In the genomic region with DNA sequence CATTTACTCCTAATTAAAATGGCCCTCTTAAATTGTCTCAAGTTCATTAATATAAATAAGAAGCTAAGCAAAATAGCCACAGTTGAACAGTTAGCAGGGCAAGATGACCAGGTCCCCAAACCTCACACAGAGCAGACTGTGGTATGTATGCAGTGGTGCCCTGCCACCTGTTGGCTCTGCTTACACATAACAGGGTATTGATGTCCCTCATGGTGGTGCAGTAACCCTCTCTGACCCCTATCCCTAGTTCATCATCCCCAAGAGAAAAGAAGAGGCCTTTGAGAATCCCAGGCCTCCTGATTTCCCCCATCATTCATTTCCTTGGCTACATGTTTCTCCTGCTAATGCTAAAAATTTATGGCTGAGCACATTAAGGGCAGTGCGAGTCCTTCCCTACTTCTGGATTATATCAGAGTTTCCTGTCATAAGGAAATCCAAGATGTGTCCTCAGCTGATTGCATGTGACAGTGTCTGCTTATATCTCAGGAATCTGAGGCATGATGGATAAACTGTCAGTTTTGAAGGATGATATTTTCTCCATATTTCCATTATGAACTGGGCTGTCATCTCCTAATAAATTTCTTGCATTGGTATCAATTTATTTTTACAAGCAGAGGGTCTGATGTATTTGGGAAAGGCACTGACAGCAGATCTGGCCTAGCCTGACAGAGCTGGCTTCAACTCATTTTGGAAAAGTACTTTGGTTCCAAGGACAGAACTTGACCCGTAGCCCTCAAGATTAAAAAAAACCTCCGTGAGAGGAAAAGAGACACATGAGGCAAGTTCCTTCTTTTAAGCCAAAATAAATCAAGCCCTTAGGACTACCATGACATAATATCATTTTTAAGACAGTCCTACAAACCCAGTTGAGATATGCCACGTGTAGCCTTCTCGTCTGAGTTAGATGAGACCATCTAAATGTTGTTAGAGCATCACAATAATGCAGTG, we compare ENCODE assay signal across 9 cellular contexts.
A peak's percentile ranks its signal among the peaks of the same experiment; 100 is the strongest.
DNase-seq lines count a peak whose midpoint lies in the region; ATAC-seq, FAIRE-seq and TF ChIP-seq lines count a peak whose summit lies in the region.
"Had no signal": no experiment of that assay in that cellular context is flagged by ENCODE, and none has a peak within 500 bp of the region (broad histone marks: within the 10 kb centered on the region; RNA-seq: fewer than 3 reads in every experiment).

No MANE protein-coding gene starts in this region.

- peak; percentile 85 for ATAC-seq in GM19351 (IDR thresholded peaks at IDR 0.05; ENCODE audit: unreplicated experiment)
- ATAC-seq in GM12878, result peak; percentile 98
- ATAC-seq: T-cell had no signal

- no peak overlapping the region for H2AK5ac ChIP-seq in mesendoderm (ENCODE audit: low read length)

- intact Hi-C loops in GM12878 (cut with micrococcal nuclease; ENCODE audit: unreplicated experiment), result no loop called here

- H3K79me2 ChIP-seq in DOHH2 (ENCODE audit: control insufficient read depth, low read length) (no peaks in the 10 kb centered on the region), GM12878 (ENCODE audit: control insufficient read depth, insufficient read depth, low read length) (no peaks in the 10 kb centered on the region), mesendoderm (ENCODE audit: control insufficient read depth, insufficient read depth, low read length) (no peaks in the 10 kb centered on the region)

- H3K9me2 ChIP-seq in DOHH2 (replicated peaks; ENCODE audit: control insufficient read depth, low read length), result no peaks in the 10 kb centered on the region

- TF ChIP-seq POLR2A in GM12878 (IDR thresholded peaks at IDR 0.05; ENCODE audit: low read depth, low read length), result no peak

- H3K9me3 ChIP-seq in DOHH2 (ENCODE audit: control insufficient read depth, insufficient read depth, low read length) (no peaks in the 10 kb centered on the region), GM12878 (replicated peaks; ENCODE audit: control insufficient read depth, insufficient read depth, low read length) (no peaks in the 10 kb centered on the region)

- H3K56ac ChIP-seq in mesendoderm (ENCODE audit: low read length), result no peak overlapping the region

- SMC1A ChIA-PET in GM12878 (lab: Charles Lee; ENCODE audit: uncharacterized antibody, unreplicated experiment), result interaction anchor here (0.8 to 1.2 kb wide), 2 partner anchors 690 to 910 kb away, joined by 3 to 4 read pairs; partner anchors contain the start of gene ZNF503

- in situ Hi-C loops in GM12878 (cut with MboI), result no loop called here

- H4K20me1 ChIP-seq in DOHH2 (ENCODE audit: control insufficient read depth, insufficient read depth, low read depth, low read length) (no peaks in the 10 kb centered on the region), GM12878 (ENCODE audit: control insufficient read depth, insufficient read depth) (no peaks in the 10 kb centered on the region)

- POLR2A ChIA-PET in GM12878 (lab: Charles Lee), result no interaction called here

- no peaks in the 10 kb centered on the region for H3F3A ChIP-seq in DOHH2 (ENCODE audit: control insufficient read depth, insufficient read depth)

- RAD21 ChIA-PET in GM12878 (lab: Charles Lee; ENCODE audit: unreplicated experiment), result interaction anchor here (1.0 to 1.4 kb wide), 2 partner anchors 8 to 235 kb away, joined by 3 to 6 read pairs; no protein-coding TSS in a partner anchor

- no peaks in the 10 kb centered on the region for H3K36me3 ChIP-seq in DOHH2 (ENCODE audit: control insufficient read depth, low read length)
- H3K36me3 ChIP-seq in GM12878 (ENCODE audit: control insufficient read depth in 2 of 2, insufficient read depth in 2 of 2, low read length in 1 of 2), result no peaks in the 10 kb centered on the region
- no peaks in the 10 kb centered on the region for H3K36me3 ChIP-seq in mesendoderm (ENCODE audit: control insufficient read depth, insufficient read depth, low read length)

- FAIRE-seq in GM12878 (lab: Jason Lieb, UNC), result peak; percentile 35

- H2BK5ac ChIP-seq in mesendoderm (ENCODE audit: low read length), result no peak overlapping the region

- TF ChIP-seq RAD21 in GM12878 (IDR thresholded peaks at IDR 0.05; ENCODE audit: insufficient read depth, low read depth, low read length), result peak; percentile 23; the same call in 1 of the 2 replicates

- peak; percentile 39 for DNase-seq in LHCN-M2 (ENCODE audit: low read depth)
- DNase-seq in GM12878 (ENCODE audit: low read depth, low spot score), result no peak
- DNase-seq in mesendoderm, result peak; percentile 84
- no peak for DNase-seq in NCI-H1048 (lab: John Stamatoyannopoulos, UW)
- DNase-seq in activated CD4-positive, CD25-positive, alpha-beta regulatory T cell treated with anti-CD3 and anti-CD28 coated beads, Interleukin-2, amount 50 U/mL, for 72 hours, result no peak
- no peak for DNase-seq in Ammon's horn (ENCODE audit: low spot score)

- no peak overlapping the region for H3K27ac ChIP-seq in DOHH2 (ENCODE audit: low read depth, low read length)
- no peak overlapping the region for H3K27ac ChIP-seq in GM12878 (ENCODE audit: control insufficient read depth, insufficient read depth)
- no peak overlapping the region for H3K27ac ChIP-seq in mesendoderm (ENCODE audit: low read depth, low read length)

- no peak overlapping the region for H2BK120ac ChIP-seq in mesendoderm (ENCODE audit: low read depth, low read length)

- TF ChIP-seq EP300 in GM12878 (IDR thresholded peaks at IDR 0.05; ENCODE audit: borderline replicate concordance in 1 of 2, control insufficient read depth in 1 of 2, low read depth in 2 of 2, low read length in 2 of 2), result no peak

- H3K23ac ChIP-seq in mesendoderm (ENCODE audit: low read length), result no peak overlapping the region

- H3K18ac ChIP-seq in mesendoderm (ENCODE audit: low read length), result no peak overlapping the region

- H3K4me3 ChIP-seq in DOHH2 (ENCODE audit: low read length) (no peak overlapping the region), GM12878 (no peak overlapping the region), mesendoderm (ENCODE audit: low read length) (no peak overlapping the region)

- peak; percentile 29 for TF ChIP-seq CTCF in DOHH2 (IDR thresholded peaks at IDR 0.05; ENCODE audit: low read depth, low read length, poor library complexity, severe bottlenecking)
- peak; percentile 26 to 46 (median 45); a peak in 4 of 6 replicates for TF ChIP-seq CTCF in GM12878 (IDR thresholded peaks at IDR 0.05 in 2 of 3, conservative IDR thresholded peaks at IDR 0.05 in 1 of 3; ENCODE audit: control insufficient read depth in 2 of 3, extremely low read depth in 1 of 3, insufficient read depth in 1 of 3, low read depth in 3 of 3, low read length in 3 of 3)

- H4K5ac ChIP-seq in mesendoderm (ENCODE audit: low read length), result no peak overlapping the region

- H3K4ac ChIP-seq in mesendoderm (ENCODE audit: low read depth, low read length), result no peak overlapping the region

- no peak overlapping the region for H2AFZ ChIP-seq in GM12878 (ENCODE audit: control insufficient read depth, low read depth, low read length)

- H3K4me1 ChIP-seq in DOHH2 (ENCODE audit: control insufficient read depth, low read length), result no peaks in the 10 kb centered on the region
- no peaks in the 10 kb centered on the region for H3K4me1 ChIP-seq in GM12878 (ENCODE audit: control insufficient read depth, insufficient read depth, low read length)
- H3K4me1 ChIP-seq in mesendoderm (ENCODE audit: control insufficient read depth, low read depth, low read length), result peaks cover 2% of the 10 kb centered on the region

- H3K79me1 ChIP-seq in mesendoderm (ENCODE audit: low read length), result no peaks in the 10 kb centered on the region

- WGBS in GM12878 (ENCODE audit: insufficient coverage, insufficient replicate concordance, low lambda C conversion rate, missing lambda C conversion rate), result 11% methylated on average over 5 of the region's 5 CpGs
- WGBS in mesendoderm (ENCODE audit: extremely low coverage, insufficient coverage, low lambda C conversion rate), result no CpG with 5 or more reads among the region's 5 CpGs

- BruUV-seq in GM12878 (replicated peaks; lab: Mats Ljungman, UMichigan), result no TSS peak

- CTCF ChIA-PET in GM12878 (lab: Yijun Ruan, JAX), result interaction anchor here (0.7 to 1.4 kb wide), 10 partner anchors 9 to 1075 kb away, joined by 3 to 5 read pairs (median 3); no protein-coding TSS in a partner anchor

- H3K4me2 ChIP-seq in DOHH2 (ENCODE audit: low read length) (no peak overlapping the region), GM12878 (ENCODE audit: control insufficient read depth, insufficient read depth) (no peak overlapping the region), mesendoderm (ENCODE audit: low read length) (no peak overlapping the region)

- H4K8ac ChIP-seq in mesendoderm (ENCODE audit: low read depth, low read length), result no peak overlapping the region

- H3K9ac ChIP-seq in GM12878 (ENCODE audit: control insufficient read depth, insufficient read depth, low read length), result no peak overlapping the region
- no peak overlapping the region for H3K9ac ChIP-seq in mesendoderm (ENCODE audit: low read length)

- H3K27me3 ChIP-seq in DOHH2 (ENCODE audit: control insufficient read depth, low read length), result no peaks in the 10 kb centered on the region
- no peaks in the 10 kb centered on the region for H3K27me3 ChIP-seq in GM12878 (replicated peaks in 1 of 2; ENCODE audit: control insufficient read depth in 2 of 2, insufficient read depth in 2 of 2, low read length in 1 of 2)
- H3K27me3 ChIP-seq in mesendoderm (ENCODE audit: insufficient read depth, low read length, poor library complexity), result no peaks in the 10 kb centered on the region

- H2BK15ac ChIP-seq in mesendoderm (replicated peaks; ENCODE audit: low read depth), result no peak overlapping the region

TF ChIP-seq in GM12878, 131 proteins besides CTCF, POLR2A, EP300 and RAD21 (continues in another document):
- no peak for TF ChIP-seq CHD4 (IDR thresholded peaks at IDR 0.05)
- TF ChIP-seq, protein P1, sequence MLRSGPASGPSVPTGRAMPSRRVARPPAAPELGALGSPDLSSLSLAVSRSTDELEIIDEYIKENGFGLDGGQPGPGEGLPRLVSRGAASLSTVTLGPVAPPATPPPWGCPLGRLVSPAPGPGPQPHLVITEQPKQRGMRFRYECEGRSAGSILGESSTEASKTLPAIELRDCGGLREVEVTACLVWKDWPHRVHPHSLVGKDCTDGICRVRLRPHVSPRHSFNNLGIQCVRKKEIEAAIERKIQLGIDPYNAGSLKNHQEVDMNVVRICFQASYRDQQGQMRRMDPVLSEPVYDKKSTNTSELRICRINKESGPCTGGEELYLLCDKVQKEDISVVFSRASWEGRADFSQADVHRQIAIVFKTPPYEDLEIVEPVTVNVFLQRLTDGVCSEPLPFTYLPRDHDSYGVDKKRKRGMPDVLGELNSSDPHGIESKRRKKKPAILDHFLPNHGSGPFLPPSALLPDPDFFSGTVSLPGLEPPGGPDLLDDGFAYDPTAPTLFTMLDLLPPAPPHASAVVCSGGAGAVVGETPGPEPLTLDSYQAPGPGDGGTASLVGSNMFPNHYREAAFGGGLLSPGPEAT (IDR thresholded peaks at IDR 0.05; ENCODE audit: low read depth), result no peak
- TF ChIP-seq SPI1 (IDR thresholded peaks at IDR 0.05; ENCODE audit: borderline replicate concordance, insufficient read depth, low read depth, low read length), result no peak
- TF ChIP-seq IRF4 (IDR thresholded peaks at IDR 0.05; ENCODE audit: low read depth, low read length), result no peak
- no peak for TF ChIP-seq HCFC1 (IDR thresholded peaks at IDR 0.05; ENCODE audit: low read length)
- TF ChIP-seq FOXK2 (IDR thresholded peaks at IDR 0.05), result no peak
- TF ChIP-seq SMC3 (IDR thresholded peaks at IDR 0.05; ENCODE audit: borderline replicate concordance, low read length), result no peak; the same call in 1 of the 2 replicates
- TF ChIP-seq GABPA (IDR thresholded peaks at IDR 0.05; ENCODE audit: low read depth), result no peak

Comparison
In these comparisons a context has a peak if more than half of its experiments do, and no peak if none do; other contexts are left out.
1. DNase-seq: peak in LHCN-M2 (single experiment) and mesendoderm (single experiment); none in GM12878 (single experiment), NCI-H1048 (single experiment), activated CD4-positive, CD25-positive, alpha-beta regulatory T cell treated with anti-CD3 and anti-CD28 coated beads, Interleukin-2, amount 50 U/mL, for 72 hours (single experiment) and Ammon's horn (single experiment).